23 cellular contexts compared by ENCODE assay signal in the genomic region with DNA sequence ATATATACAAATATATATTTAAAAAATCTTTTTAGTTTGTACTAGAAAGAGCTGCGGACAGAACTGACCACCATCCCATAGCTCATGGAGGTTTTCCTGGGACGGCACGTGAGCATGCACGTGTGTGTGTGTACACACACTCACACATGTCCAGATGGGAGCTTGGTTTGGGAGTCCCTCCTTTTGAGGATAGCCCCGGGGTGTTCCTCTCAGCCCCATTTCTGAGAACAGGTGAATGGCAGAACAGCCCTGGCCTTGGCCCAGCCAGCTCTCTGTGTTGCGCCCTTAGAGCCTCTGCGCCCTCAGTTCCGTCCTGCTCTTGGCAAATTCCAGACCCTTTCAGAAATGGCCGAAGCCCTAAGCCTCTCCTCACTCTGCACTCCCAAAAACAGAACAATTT.
DNase-seq lines count a peak whose midpoint lies in the region; ATAC-seq, FAIRE-seq and TF ChIP-seq lines count a peak whose summit lies in the region.
"Had no signal": no experiment of that assay in that cellular context is flagged by ENCODE, and none has a peak within 500 bp of the region (broad histone marks: within the 10 kb centered on the region; RNA-seq: fewer than 3 reads in every experiment).

No MANE protein-coding gene starts in this region.

- H3K27ac ChIP-seq in HepG2 (ENCODE audit: extremely low read length, insufficient read depth, low read length) (no peak overlapping the region), sigmoid colon (peak overlapping the region in 1 of 4 donors; percentile 74)
- H3K27ac ChIP-seq: lower lobe of right lung, parathyroid adenoma, RWPE1, tibial nerve had no signal

- no peaks in the 10 kb centered on the region for H3K79me2 ChIP-seq in HepG2 (ENCODE audit: insufficient read depth, low read length)
- H3K79me2 ChIP-seq: parathyroid adenoma had no signal

- in situ Hi-C loops in HepG2 (cut with HindIII; ENCODE audit: extremely low pct_ligation_motif_present, low pct_unique_long_range_greater_than_20kb): loop anchor here (10.0 kb wide), 1 partner anchor 60 kb away; no protein-coding TSS in a partner anchor

- 51% methylated on average over 9 of the region's 9 CpGs for WGBS in HepG2 (ENCODE audit: low lambda C conversion rate)
- 94% methylated on average over 9 of the region's 9 CpGs for WGBS in sigmoid colon, 2 donors

- no peaks in the 10 kb centered on the region for H3K9me3 Mint-ChIP-seq in activated B cell treated with CpG ODN at 0.5 μM for 24 hours

- H2AFZ ChIP-seq in HepG2 (ENCODE audit: low read length): no peak overlapping the region

- H3K4me3 Mint-ChIP-seq in activated B cell treated with CpG ODN at 0.5 μM for 24 hours: no peak overlapping the region

- intact Hi-C loops in activated B cell treated with CpG ODN at 0.5 μM for 24 hours (cut with micrococcal nuclease) (loop anchor here (10.0 kb wide), 1 partner anchor 350 kb away; no protein-coding TSS in a partner anchor), HepG2 (cut with micrococcal nuclease; ENCODE audit: unreplicated experiment) (loop anchor here (5.0 kb wide), 1 partner anchor 72 kb away; the partner anchor contains the start of gene AMFR), sigmoid colon (cut with DNase I) (no loop called here)

- peaks cover 18% of the 10 kb centered on the region for H3K4me1 Mint-ChIP-seq in activated B cell treated with CpG ODN at 0.5 μM for 24 hours

- H3K9ac ChIP-seq in HepG2 (ENCODE audit: insufficient read depth, low read depth, low read length): no peak overlapping the region
- H3K9ac ChIP-seq: parathyroid adenoma had no signal

- TF ChIP-seq POLR2A in HepG2 (IDR thresholded peaks at IDR 0.05; ENCODE audit: insufficient read depth in 1 of 2, low read depth in 2 of 2, low read length in 2 of 2): no peak
- no peak for TF ChIP-seq POLR2A in sigmoid colon (IDR thresholded peaks at IDR 0.05)

- POLR2A ChIA-PET in activated B cell treated with CpG ODN at 0.5 μM for 24 hours (lab: Charles Lee): no interaction called here
- POLR2A ChIA-PET in HepG2 (lab: Yijun Ruan, JAX): no interaction called here

- H3K27me3 ChIP-seq in HepG2 (ENCODE audit: control insufficient read depth in 1 of 2, insufficient read depth in 2 of 2, low read length in 2 of 2) (peaks cover 4 to 15% of the 10 kb centered on the region in 2 experiments), sigmoid colon (no peaks in the 10 kb centered on the region)
- H3K27me3 ChIP-seq: brain microvascular endothelial cell, heart left ventricle, tibial nerve had no signal

- no peak for ATAC-seq in activated B cell treated with CpG ODN at 0.5 μM for 24 hours (ENCODE audit: low read depth)
- no peak for ATAC-seq in HepG2
- ATAC-seq in HG03565 (IDR thresholded peaks at IDR 0.05; ENCODE audit: unreplicated experiment): no peak
- ATAC-seq: heart left ventricle, lower lobe of right lung had no signal

- no peak for TF ChIP-seq RAD21 in HepG2 (CRISPR knock-in tag; IDR thresholded peaks at IDR 0.05)

- CTCF ChIA-PET in activated B cell treated with CpG ODN at 0.5 μM for 24 hours (lab: Charles Lee) (interaction anchor here (1.0 to 2.3 kb wide), 3 partner anchors 14 to 891 kb away, joined by 3 to 10 read pairs (median 6); no protein-coding TSS in a partner anchor), HepG2 (lab: Yijun Ruan, JAX; ENCODE audit: low intra/inter-chr PET ratio, low total read pairs) (interaction anchor here (3.7 kb wide), 1 partner anchor 21 kb away, joined by 58 read pairs; no protein-coding TSS in a partner anchor)

- no peak for FAIRE-seq in HepG2 (lab: Jason Lieb, UNC)
- FAIRE-seq: G401.6 had no signal

- TF ChIP-seq CTCF in activated B cell treated with CpG ODN at 0.5 μM for 24 hours (IDR thresholded peaks at IDR 0.05) (no peak), HepG2 (CRISPR knock-in tag; IDR thresholded peaks at IDR 0.05) (no peak), sigmoid colon (IDR thresholded peaks at IDR 0.05) (no peak)

- no peak for TF ChIP-seq EP300 in HepG2 (IDR thresholded peaks at IDR 0.05; ENCODE audit: low read depth in 2 of 2, low read length in 2 of 2)
- no peak for TF ChIP-seq EP300 in HepG2 (CRISPR knock-in tag; IDR thresholded peaks at IDR 0.05; ENCODE audit: borderline replicate concordance)
- no peak for TF ChIP-seq EP300 in sigmoid colon (IDR thresholded peaks at IDR 0.05)

- BruUV-seq in HepG2 (replicated peaks; lab: Mats Ljungman, UMichigan): no TSS peak

- H3K36me3 Mint-ChIP-seq in activated B cell treated with CpG ODN at 0.5 μM for 24 hours (ENCODE audit: low read depth): peaks cover 5% of the 10 kb centered on the region

- no peak overlapping the region for H3K4me3 ChIP-seq in HepG2 (replicated peaks in 1 of 3; ENCODE audit: insufficient read depth in 1 of 3, low read depth in 2 of 3, low read length in 3 of 3)
- H3K4me3 ChIP-seq in sigmoid colon: no peak overlapping the region
- H3K4me3 ChIP-seq: lower lobe of right lung, tibial nerve had no signal

- no peaks in the 10 kb centered on the region for H3K36me3 ChIP-seq in HepG2 (replicated peaks in 1 of 2; ENCODE audit: control insufficient read depth in 1 of 2, insufficient read depth in 2 of 2, low read length in 2 of 2)
- H3K36me3 ChIP-seq in sigmoid colon: peaks cover 0 to 12% (median 0%) of the 10 kb centered on the region in 4 donors
- H3K36me3 ChIP-seq: brain microvascular endothelial cell, lower lobe of right lung had no signal

- no peaks in the 10 kb centered on the region for H3K27me3 Mint-ChIP-seq in activated B cell treated with CpG ODN at 0.5 μM for 24 hours

- DNase-seq in activated gamma-delta T cell treated with Interleukin-2 at 50 U/mL for 16 hours (peak; percentile 0), activated gamma-delta T cell (lab: John Stamatoyannopoulos, UW) (no peak), activated B cell treated with CpG ODN at 0.5 μM for 24 hours (peak; percentile 7), HepG2 (ENCODE audit: low spot score) (no peak), sigmoid colon (peak; percentile 55), SW 1271 (lab: John Stamatoyannopoulos, UW) (no peak), DMS153 treated with DMSO at 0.1 percent for 48 hours (lab: John Stamatoyannopoulos, UW; ENCODE audit: unreplicated experiment) (no peak)
- DNase-seq: activated CD4-positive, alpha-beta T cell treated with anti-CD3 and anti-CD28 coated beads for 4 hours; brain microvascular endothelial cell; cortex of kidney; DMS 273 treated with DMSO at 0.1 percent for 48 hours; NCI-H1436; NCI-H2171; NCI-H526 treated with DMSO at 0.1 percent for 48 hours; stimulated activated CD4-positive, alpha-beta T cell treated with anti-CD3 and anti-CD28 coated beads, Interleukin-2, amount 100 ng/mL, for 24 hours; stimulated activated naive CD4-positive, alpha-beta T cell treated with Interleukin-2 at 50 U/mL for 16 hours had no signal

- H3K27ac Mint-ChIP-seq in activated B cell treated with CpG ODN at 0.5 μM for 24 hours: no peak overlapping the region

- H3K4me2 ChIP-seq in HepG2 (ENCODE audit: low read depth, low read length): no peak overlapping the region

- no peaks in the 10 kb centered on the region for H4K20me1 ChIP-seq in HepG2 (ENCODE audit: insufficient read depth, low read length)

- H3K9me3 ChIP-seq in HepG2 (ENCODE audit: low read length) (no peaks in the 10 kb centered on the region), sigmoid colon (no peaks in the 10 kb centered on the region)
- H3K9me3 ChIP-seq: heart left ventricle, lower lobe of right lung, tibial nerve had no signal

- H3K4me1 ChIP-seq in HepG2 (ENCODE audit: insufficient read depth, low read length) (peaks cover 21% of the 10 kb centered on the region), sigmoid colon (peaks cover 0 to 21% (median 15%) of the 10 kb centered on the region in 4 donors)

TF ChIP-seq in HepG2, 621 proteins besides CTCF, POLR2A, EP300 and RAD21:
- TF ChIP-seq BHLHE40 (IDR thresholded peaks at IDR 0.05; ENCODE audit: low read length) (peak; percentile 71), ZNF75D (CRISPR knock-in tag; IDR thresholded peaks at IDR 0.05; ENCODE audit: borderline replicate concordance) (no peak), MNT (IDR thresholded peaks at IDR 0.05) (peak; percentile 4; the same call in 1 of the 2 replicates)
TF ChIP-seq in HepG2: peak in this region for 2.

Comparison
In these comparisons a context has a peak if more than half of its experiments do, and no peak if none do; other contexts are left out.
1. DNase-seq: peak in activated gamma-delta T cell treated with Interleukin-2 at 50 U/mL for 16 hours (single experiment), activated B cell treated with CpG ODN at 0.5 μM for 24 hours (single experiment) and sigmoid colon (single experiment); none in activated gamma-delta T cell (single experiment), HepG2 (single experiment), SW 1271 (0 of 2) and DMS153 treated with DMSO at 0.1 percent for 48 hours (single experiment).